11 cellular contexts compared by ENCODE assay signal in the genomic region with DNA sequence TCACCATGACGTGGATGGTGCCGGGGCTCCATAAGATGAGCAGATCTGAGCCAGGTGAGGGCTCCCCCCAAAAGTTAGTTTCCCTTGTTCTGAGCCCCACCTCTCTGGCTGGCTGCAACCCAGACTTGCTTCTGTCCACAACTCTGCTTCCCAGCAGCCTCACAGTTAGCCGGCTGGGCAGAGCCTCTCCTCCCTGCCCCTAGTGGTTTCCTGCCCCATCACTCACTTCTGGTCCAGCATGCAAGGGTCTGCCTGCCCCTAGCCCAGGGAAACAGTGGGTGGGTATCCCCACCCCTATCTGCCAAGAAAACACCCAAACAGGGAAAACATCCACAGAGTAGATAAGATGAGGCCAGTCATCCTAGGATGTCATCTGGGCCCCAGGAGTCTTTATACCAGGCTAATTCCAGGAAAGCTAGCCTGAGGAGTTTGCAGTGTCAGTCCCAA.
"Had no signal": no experiment of that assay in that cellular context is flagged by ENCODE, and none has a peak within 500 bp of the region (broad histone marks: within the 10 kb centered on the region; RNA-seq: fewer than 3 reads in every experiment).

No MANE protein-coding gene starts in this region.

- H3K27ac ChIP-seq: brain microvascular endothelial cell, uterus had no signal

- ATAC-seq: activated T-helper 17 cell treated with anti-CD3 and anti-CD28 coated beads, Interleukin-2, amount 50 U/mL, for 72 hours; esophagus mucosa; left lobe of liver; natural killer cell treated with Interleukin-12 subunit alpha and Interleukin-12 subunit beta and Interleukin-15 and Interleukin-18, amount 100 ng/mL, for 72 hours had no signal

- DNase-seq: activated CD4-positive, alpha-beta T cell treated with anti-CD3 and anti-CD28 coated beads, Interleukin-2, amount 10 ng/mL, durations not matched to agents 7 days and 5 days; activated CD4-positive, CD25-positive, alpha-beta regulatory T cell; activated T-cell treated with anti-CD3 and anti-CD28 coated beads for 4 hours; amniotic stem cell; brain microvascular endothelial cell; uterus had no signal

- H3K9me3 ChIP-seq: uterus had no signal

- H3K27me3 ChIP-seq: brain microvascular endothelial cell, dorsolateral prefrontal cortex, uterus had no signal

- H3K4me1 ChIP-seq: uterus had no signal

- H3K4me3 ChIP-seq: uterus had no signal

- H3K36me3 ChIP-seq: brain microvascular endothelial cell, uterus had no signal
